In the genomic region with DNA sequence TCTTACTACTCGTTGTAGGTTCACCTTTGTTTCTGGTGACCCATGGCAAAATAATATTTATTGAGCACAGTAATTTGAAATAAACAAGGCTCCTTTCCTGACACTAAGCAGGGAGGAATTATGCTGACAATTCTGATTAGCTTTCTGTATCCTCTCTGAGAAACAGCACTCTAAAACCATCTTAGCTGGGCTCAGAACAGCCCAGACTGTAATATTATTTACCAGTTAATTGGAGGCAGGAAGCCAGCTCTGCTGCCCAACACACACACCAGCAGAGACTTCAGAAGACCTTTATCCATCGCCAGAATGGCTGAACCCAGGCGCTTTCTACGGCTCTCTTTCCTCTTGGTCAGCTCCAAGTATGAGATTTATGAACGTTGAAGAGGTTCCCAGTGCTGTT, we compare ENCODE assay signal across 31 cellular contexts.
"Had no signal": no experiment of that assay in that cellular context is flagged by ENCODE, and none has a peak within 500 bp of the region (broad histone marks: within the 10 kb centered on the region; RNA-seq: fewer than 3 reads in every experiment).

No MANE protein-coding gene starts in this region.

- H3K27me3 ChIP-seq: brain microvascular endothelial cell, esophagus squamous epithelium had no signal

- ATAC-seq: activated CD8-positive, alpha-beta T cell treated with anti-CD3 and anti-CD28 coated beads for 36 hours; activated T-cell treated with anti-CD3 and anti-CD28 coated beads, Interleukin-2, amount 50 U/mL, for 4 hours; activated T-helper 17 cell treated with anti-CD3 and anti-CD28 coated beads, Interleukin-2, amount 50 U/mL, for 72 hours; effector memory CD8-positive, alpha-beta T cell; gastroesophageal sphincter; heart right ventricle; T-helper 17 cell had no signal

- H3K36me3 ChIP-seq: brain microvascular endothelial cell, esophagus squamous epithelium, gastroesophageal sphincter, heart right ventricle had no signal

- H3K27ac ChIP-seq: brain microvascular endothelial cell, epithelial cell of prostate, esophagus squamous epithelium, gastroesophageal sphincter, heart right ventricle had no signal

- H3K27ac Mint-ChIP-seq: activated CD8-positive, alpha-beta T cell treated with anti-CD3 and anti-CD28 coated beads for 36 hours; activated naive CD8-positive, alpha-beta T cell; activated T-helper 17 cell treated with anti-CD3 and anti-CD28 coated beads, Interleukin-2, amount 50 U/mL, for 72 hours; effector memory CD8-positive, alpha-beta T cell; T-helper 17 cell; T-helper 2 cell treated with Interferon-gamma antibody and Interleukin-4, amounts not matched to agents 5 μg/mL and 100 μg/mL, for 36 hours had no signal

- H3K4me1 ChIP-seq: esophagus squamous epithelium, gastroesophageal sphincter, heart right ventricle had no signal

- H3K4me3 ChIP-seq: esophagus squamous epithelium, gastroesophageal sphincter, heart right ventricle had no signal

- H3K36me3 Mint-ChIP-seq: activated naive CD8-positive, alpha-beta T cell had no signal

- H3K27me3 Mint-ChIP-seq: activated CD8-positive, alpha-beta T cell treated with anti-CD3 and anti-CD28 coated beads for 36 hours had no signal

- H3K4me3 Mint-ChIP-seq: activated CD8-positive, alpha-beta T cell treated with anti-CD3 and anti-CD28 coated beads for 36 hours; activated naive CD8-positive, alpha-beta T cell; activated T-cell treated with anti-CD3 and anti-CD28 coated beads, Interleukin-2, amount 50 U/mL, for 4 hours; activated T-helper 17 cell treated with anti-CD3 and anti-CD28 coated beads, Interleukin-2, amount 50 U/mL, for 72 hours; effector memory CD8-positive, alpha-beta T cell; T-helper 17 cell; T-helper 2 cell treated with Interferon-gamma antibody and Interleukin-4, amounts not matched to agents 5 μg/mL and 100 μg/mL, for 36 hours had no signal

- H3K4me1 Mint-ChIP-seq: activated T-helper 17 cell treated with anti-CD3 and anti-CD28 coated beads, Interleukin-2, amount 50 U/mL, for 72 hours; T-helper 17 cell had no signal

- DNase-seq: activated CD4-positive, alpha-beta T cell treated with anti-CD3 and anti-CD28 coated beads for 48 hours; activated CD4-positive, alpha-beta T cell treated with anti-CD3 and anti-CD28 coated beads, Interleukin-2, amount 50 U/mL, for 1 hour; activated CD4-positive, alpha-beta T cell treated with anti-CD3 and anti-CD28 coated beads, Interleukin-2, amount 50 U/mL, for 48 hours; activated CD4-positive, CD25-positive, alpha-beta regulatory T cell; activated CD4-positive, CD25-positive, alpha-beta regulatory T cell treated with anti-CD3 and anti-CD28 coated beads, Interleukin-2, amount 50 U/mL, for 72 hours; activated CD8-positive, alpha-beta memory T cell treated with anti-CD3 and anti-CD28 coated beads for 24 hours; activated CD8-positive, alpha-beta T cell treated with anti-CD3 and anti-CD28 coated beads for 36 hours; activated effector memory CD4-positive, alpha-beta T cell treated with Interleukin-2 at 50 U/mL for 16 hours; activated gamma-delta T cell treated with Interleukin-2 at 50 U/mL for 16 hours; activated naive CD4-positive, alpha-beta T cell treated with anti-CD3 and anti-CD28 coated beads, Interleukin-2, amount 50 U/mL, for 16 hours; activated naive CD4-positive, alpha-beta T cell treated with Interleukin-2 at 50 U/mL for 16 hours; activated T-cell treated with anti-CD3 and anti-CD28 coated beads, Interleukin-2, amount 50 U/mL, for 4 hours; amniotic stem cell; anterior cingulate cortex; brain microvascular endothelial cell; caudate nucleus; cortex of kidney; dermis blood vessel endothelial cell; effector CD4-positive, alpha-beta T cell; effector memory CD8-positive, alpha-beta T cell; esophagus squamous epithelium; foreskin melanocyte; heart right ventricle; T-helper 1 cell; T-helper 17 cell; T1000 had no signal
